ENCODE assay signal across 26 cellular contexts in genomic region chr7:101255841-101256240, GRCh38. TPM values are rescaled to one million over a fixed set of nuclear protein-coding genes. Genes with fewer than 3 reads are reported as not detected.
"Had no signal": no experiment of that assay in that cellular context is flagged by ENCODE, and none has a peak within 500 bp of the region (broad histone marks: within the 10 kb centered on the region; RNA-seq: fewer than 3 reads in every experiment).

No MANE protein-coding gene starts in this region.

- H3K9me3 ChIP-seq: colonic mucosa, heart right ventricle, prostate gland, right lobe of liver, suprapubic skin, thyroid gland had no signal

- H3K36me3 ChIP-seq: colonic mucosa, heart right ventricle, prostate gland, right lobe of liver, suprapubic skin, thyroid gland had no signal

- H3K27me3 ChIP-seq: colonic mucosa, heart right ventricle, right lobe of liver, suprapubic skin, thyroid gland had no signal

- H3K9me3 Mint-ChIP-seq: mesothelial cell of epicardium; natural killer cell treated with Interleukin-12 subunit alpha and Interleukin-12 subunit beta and Interleukin-15 and Interleukin-18, amount 100 ng/mL, for 72 hours; stimulated activated effector memory CD8-positive, alpha-beta T cell treated with anti-CD3 and anti-CD28 coated beads, Interleukin-12 subunit alpha, Interleukin-12 subunit beta, amount 100 ng/mL, for 72 hours; type B pancreatic cell had no signal

- H3K27ac Mint-ChIP-seq: mesothelial cell of epicardium; natural killer cell treated with Interleukin-12 subunit alpha and Interleukin-12 subunit beta and Interleukin-15 and Interleukin-18, amount 100 ng/mL, for 72 hours; stimulated activated effector memory CD8-positive, alpha-beta T cell treated with anti-CD3 and anti-CD28 coated beads, Interleukin-12 subunit alpha, Interleukin-12 subunit beta, amount 100 ng/mL, for 72 hours; type B pancreatic cell had no signal

- ATAC-seq: heart right ventricle; left lobe of liver; natural killer cell treated with Interleukin-12 subunit alpha and Interleukin-12 subunit beta and Interleukin-15 and Interleukin-18, amount 100 ng/mL, for 72 hours; right lobe of liver; stimulated activated effector memory CD8-positive, alpha-beta T cell treated with anti-CD3 and anti-CD28 coated beads, Interleukin-12 subunit alpha, Interleukin-12 subunit beta, amount 100 ng/mL, for 72 hours; stimulated activated naive CD8-positive, alpha-beta T cell treated with anti-CD3 and anti-CD28 coated beads, Interleukin-15, Interleukin-2, amounts not matched to agents 100 U/mL and 50 U/mL, for 24 hours had no signal

- H3K4me3 ChIP-seq: colonic mucosa, heart right ventricle, prostate gland, right lobe of liver, suprapubic skin, thyroid gland had no signal

- DNase-seq: colonic mucosa; dermis blood vessel endothelial cell; erythroblast; heart right ventricle; hypothalamus; islet precursor cell; mammary epithelial cell; occipital lobe; retina; right lobe of liver; stimulated activated CD4-positive, alpha-beta T cell treated with anti-CD3 and anti-CD28 coated beads, Interleukin-4, amount 100 ng/mL, for 1 hour; stimulated activated CD8-positive, alpha-beta memory T cell treated with anti-CD3 and anti-CD28 coated beads, Interleukin-4, amount 100 ng/mL, for 48 hours; stimulated activated naive CD8-positive, alpha-beta T cell treated with anti-CD3 and anti-CD28 coated beads, Interleukin-15, Interleukin-2, amounts not matched to agents 100 U/mL and 50 U/mL, for 24 hours; thyroid gland had no signal

- FAIRE-seq: endothelial cell of umbilical vein, frontal cortex, urothelium cell line had no signal

- H3K4me3 Mint-ChIP-seq: mesothelial cell of epicardium; natural killer cell treated with Interleukin-12 subunit alpha and Interleukin-12 subunit beta and Interleukin-15 and Interleukin-18, amount 100 ng/mL, for 72 hours; stimulated activated effector memory CD8-positive, alpha-beta T cell treated with anti-CD3 and anti-CD28 coated beads, Interleukin-12 subunit alpha, Interleukin-12 subunit beta, amount 100 ng/mL, for 72 hours; type B pancreatic cell had no signal

RNA-seq across cellular contexts. Expression of gene MOGAT3, which starts 55.0 kb away (rescaled TPM):
- total RNA-seq: dermis blood vessel endothelial cell; endothelial cell of umbilical vein; frontal cortex; glomerular endothelial cell; heart right ventricle; lower leg skin; mammary epithelial cell; mesothelial cell of epicardium; natural killer cell treated with Interleukin-12 subunit alpha and Interleukin-12 subunit beta and Interleukin-15 and Interleukin-18, amount 100 ng/mL, for 72 hours; occipital lobe; prostate gland; suprapubic skin; thyroid gland had no signal
